8 cellular contexts compared by ENCODE assay signal in genomic region chr17:62995377-62995885, GRCh38. TPM values are rescaled to one million over a fixed set of nuclear protein-coding genes. Genes with fewer than 3 reads are reported as not detected.
A peak's percentile ranks its signal among the peaks of the same experiment; 100 is the strongest.
DNase-seq lines count a peak whose midpoint lies in the region; ATAC-seq and TF ChIP-seq lines count a peak whose summit lies in the region.

No MANE protein-coding gene starts in this region.

- TF ChIP-seq EP300 in ovary (IDR thresholded peaks at IDR 0.05) = no peak

- peaks cover 9% of the 10 kb centered on the region for H3K4me1 Mint-ChIP-seq in activated CD8-positive, alpha-beta memory T cell treated with anti-CD3 and anti-CD28 coated beads, Interleukin-2, amount 10 ng/mL, durations not matched to agents 7 days and 5 days
- H3K4me1 Mint-ChIP-seq in activated CD8-positive, alpha-beta T cell treated with anti-CD3 and anti-CD28 coated beads for 36 hours (ENCODE audit: low read depth) = peaks cover 19% of the 10 kb centered on the region
- H3K4me1 Mint-ChIP-seq in stimulated activated naive CD8-positive, alpha-beta T cell treated with anti-CD3 and anti-CD28 coated beads, Interleukin-15, amount 100 ng/mL, for 72 hours = peaks cover 7% of the 10 kb centered on the region

- H3K4me3 ChIP-seq in right cardiac atrium (ENCODE audit: low read length) (no peak overlapping the region), ovary (no peak overlapping the region)

- CTCF ChIA-PET in activated CD8-positive, alpha-beta memory T cell treated with anti-CD3 and anti-CD28 coated beads, Interleukin-2, amount 10 ng/mL, durations not matched to agents 7 days and 5 days (lab: Charles Lee) = interaction anchor here (0.7 to 2.2 kb wide), 6 partner anchors 9 to 411 kb away, joined by 3 to 35 read pairs (median 3); no protein-coding TSS in a partner anchor
- CTCF ChIA-PET in activated CD8-positive, alpha-beta T cell treated with anti-CD3 and anti-CD28 coated beads for 36 hours (lab: Charles Lee) = interaction anchor here (0.7 to 2.1 kb wide), 16 partner anchors 9 to 430 kb away, joined by 3 to 32 read pairs (median 4); no protein-coding TSS in a partner anchor

- POLR2A ChIA-PET in activated CD8-positive, alpha-beta T cell treated with anti-CD3 and anti-CD28 coated beads for 36 hours (lab: Charles Lee) = no interaction called here

- no peak for TF ChIP-seq POLR2A in ovary (IDR thresholded peaks at IDR 0.05)

- peak; percentile 53 for DNase-seq in activated CD8-positive, alpha-beta memory T cell treated with anti-CD3 and anti-CD28 coated beads, Interleukin-2, amount 10 ng/mL, durations not matched to agents 7 days and 5 days
- no peak for DNase-seq in activated CD8-positive, alpha-beta memory T cell treated with anti-CD3 and anti-CD28 coated beads, Interleukin-2, amount 50 U/mL, for 48 hours
- DNase-seq in NCI-H1092 treated with DMSO at 0.1 percent for 48 hours (lab: John Stamatoyannopoulos, UW) (peak; percentile 11), right cardiac atrium (peak; percentile 22 to 47 (median 44)), ovary (no peak)
- DNase-seq in activated CD8-positive, alpha-beta T cell treated with anti-CD3 and anti-CD28 coated beads for 36 hours = peak; percentile 60
- peak; percentile 17 to 41 for DNase-seq in stimulated activated naive CD8-positive, alpha-beta T cell treated with anti-CD3 and anti-CD28 coated beads, Interleukin-15, amount 100 ng/mL, for 72 hours

- no peaks in the 10 kb centered on the region for H3K4me1 ChIP-seq in right cardiac atrium (ENCODE audit: control insufficient read depth, insufficient read depth, low read length)
- H3K4me1 ChIP-seq in ovary (ENCODE audit: insufficient read depth) = no peaks in the 10 kb centered on the region

- peak; percentile 73 for TF ChIP-seq CTCF in activated CD8-positive, alpha-beta T cell treated with anti-CD3 and anti-CD28 coated beads for 36 hours (IDR thresholded peaks at IDR 0.05)
- no peak for TF ChIP-seq CTCF in ovary (IDR thresholded peaks at IDR 0.05)

- H3K27me3 ChIP-seq in right cardiac atrium (ENCODE audit: control insufficient read depth, insufficient read depth) (no peaks in the 10 kb centered on the region), ovary (no peaks in the 10 kb centered on the region)

- no peak overlapping the region for H3K4me3 Mint-ChIP-seq in activated CD8-positive, alpha-beta memory T cell treated with anti-CD3 and anti-CD28 coated beads, Interleukin-2, amount 10 ng/mL, durations not matched to agents 7 days and 5 days
- H3K4me3 Mint-ChIP-seq in activated CD8-positive, alpha-beta T cell treated with anti-CD3 and anti-CD28 coated beads for 36 hours = no peak overlapping the region
- no peak overlapping the region for H3K4me3 Mint-ChIP-seq in stimulated activated naive CD8-positive, alpha-beta T cell treated with anti-CD3 and anti-CD28 coated beads, Interleukin-15, amount 100 ng/mL, for 72 hours

- WGBS in right cardiac atrium = 53% methylated on average over 3 of the region's 3 CpGs
- WGBS in ovary, 3 donors = 86 to 91% (median 90%) methylated on average over 3 of the region's 3 CpGs

- ATAC-seq in activated CD8-positive, alpha-beta memory T cell treated with anti-CD3 and anti-CD28 coated beads, Interleukin-2, amount 10 ng/mL, durations not matched to agents 7 days and 5 days = peak; percentile 64
- peak; percentile 85 for ATAC-seq in activated CD8-positive, alpha-beta T cell treated with anti-CD3 and anti-CD28 coated beads for 36 hours
- ATAC-seq in right cardiac atrium = peak; percentile 36 to 49
- peak; percentile 87 for ATAC-seq in stimulated activated naive CD8-positive, alpha-beta T cell treated with anti-CD3 and anti-CD28 coated beads, Interleukin-15, amount 100 ng/mL, for 72 hours
- no peak for ATAC-seq in GM19351 (IDR thresholded peaks at IDR 0.05; ENCODE audit: unreplicated experiment)

- no peaks in the 10 kb centered on the region for H3K36me3 Mint-ChIP-seq in activated CD8-positive, alpha-beta memory T cell treated with anti-CD3 and anti-CD28 coated beads, Interleukin-2, amount 10 ng/mL, durations not matched to agents 7 days and 5 days
- H3K36me3 Mint-ChIP-seq in activated CD8-positive, alpha-beta T cell treated with anti-CD3 and anti-CD28 coated beads for 36 hours (ENCODE audit: low read depth) = peaks cover 4% of the 10 kb centered on the region

- H3K27ac Mint-ChIP-seq in activated CD8-positive, alpha-beta memory T cell treated with anti-CD3 and anti-CD28 coated beads, Interleukin-2, amount 10 ng/mL, durations not matched to agents 7 days and 5 days = no peak overlapping the region
- no peak overlapping the region for H3K27ac Mint-ChIP-seq in activated CD8-positive, alpha-beta T cell treated with anti-CD3 and anti-CD28 coated beads for 36 hours
- H3K27ac Mint-ChIP-seq in stimulated activated naive CD8-positive, alpha-beta T cell treated with anti-CD3 and anti-CD28 coated beads, Interleukin-15, amount 100 ng/mL, for 72 hours = no peak overlapping the region

- H3K27me3 Mint-ChIP-seq in activated CD8-positive, alpha-beta memory T cell treated with anti-CD3 and anti-CD28 coated beads, Interleukin-2, amount 10 ng/mL, durations not matched to agents 7 days and 5 days = no peaks in the 10 kb centered on the region
- H3K27me3 Mint-ChIP-seq in activated CD8-positive, alpha-beta T cell treated with anti-CD3 and anti-CD28 coated beads for 36 hours = no peaks in the 10 kb centered on the region
- no peaks in the 10 kb centered on the region for H3K27me3 Mint-ChIP-seq in stimulated activated naive CD8-positive, alpha-beta T cell treated with anti-CD3 and anti-CD28 coated beads, Interleukin-15, amount 100 ng/mL, for 72 hours

- H3K9me3 Mint-ChIP-seq in activated CD8-positive, alpha-beta memory T cell treated with anti-CD3 and anti-CD28 coated beads, Interleukin-2, amount 10 ng/mL, durations not matched to agents 7 days and 5 days (ENCODE audit: low read depth) = no peaks in the 10 kb centered on the region
- H3K9me3 Mint-ChIP-seq in activated CD8-positive, alpha-beta T cell treated with anti-CD3 and anti-CD28 coated beads for 36 hours = no peaks in the 10 kb centered on the region
- no peaks in the 10 kb centered on the region for H3K9me3 Mint-ChIP-seq in stimulated activated naive CD8-positive, alpha-beta T cell treated with anti-CD3 and anti-CD28 coated beads, Interleukin-15, amount 100 ng/mL, for 72 hours

- no peaks in the 10 kb centered on the region for H3K36me3 ChIP-seq in ovary

- H3K9me3 ChIP-seq in right cardiac atrium (ENCODE audit: control insufficient read depth, low read length) = no peaks in the 10 kb centered on the region
- H3K9me3 ChIP-seq in ovary = no peaks in the 10 kb centered on the region

- intact Hi-C loops in activated CD8-positive, alpha-beta T cell treated with anti-CD3 and anti-CD28 coated beads for 36 hours (cut with micrococcal nuclease) = loop anchor here (10.0 kb wide), 1 partner anchor 409 kb away; no protein-coding TSS in a partner anchor
- intact Hi-C loops in right cardiac atrium (cut with DNase I) (no loop called here), ovary (cut with DNase I) (no loop called here)

- H3K27ac ChIP-seq in right cardiac atrium (ENCODE audit: low read length) (no peak overlapping the region), ovary (no peak overlapping the region)

RNA-seq across cellular contexts. Expression of gene TANC2, which starts 29.4 kb away (rescaled TPM):
- 10 to 100 TPM in 1 of 2 experiments, 1 to 10 TPM in 1; 8.7 to 26.2 TPM for total RNA-seq in activated CD8-positive, alpha-beta memory T cell treated with anti-CD3 and anti-CD28 coated beads, Interleukin-2, amount 10 ng/mL, durations not matched to agents 7 days and 5 days
- 1 to 10 TPM; 7.9 to 9.6 TPM for total RNA-seq in activated CD8-positive, alpha-beta T cell treated with anti-CD3 and anti-CD28 coated beads for 36 hours
- 10 to 100 TPM; 11.3 to 20.8 (median 11.8) TPM for total RNA-seq in right cardiac atrium
- polyA plus RNA-seq in right cardiac atrium = 3.1 TPM
- 10 to 100 TPM in 6 of 7 donors, 1 to 10 TPM in 1; 9.2 to 45.4 (median 20.4) TPM for total RNA-seq in ovary
- 10 to 100 TPM in 1 of 2 donors, 1 to 10 TPM in 1; 3.5 to 14.7 TPM for polyA plus RNA-seq in ovary

Comparison
In these comparisons a context has a peak if more than half of its experiments do, and no peak if none do; other contexts are left out.
1. DNase-seq: peak in activated CD8-positive, alpha-beta memory T cell treated with anti-CD3 and anti-CD28 coated beads, Interleukin-2, amount 10 ng/mL, durations not matched to agents 7 days and 5 days (single experiment), NCI-H1092 treated with DMSO at 0.1 percent for 48 hours (single experiment), activated CD8-positive, alpha-beta T cell treated with anti-CD3 and anti-CD28 coated beads for 36 hours (single experiment), right cardiac atrium (3 of 3) and stimulated activated naive CD8-positive, alpha-beta T cell treated with anti-CD3 and anti-CD28 coated beads, Interleukin-15, amount 100 ng/mL, for 72 hours (2 of 2); none in activated CD8-positive, alpha-beta memory T cell treated with anti-CD3 and anti-CD28 coated beads, Interleukin-2, amount 50 U/mL, for 48 hours (single experiment) and ovary (0 of 5).